1 cellular context compared by ENCODE assay signal in the genomic region with DNA sequence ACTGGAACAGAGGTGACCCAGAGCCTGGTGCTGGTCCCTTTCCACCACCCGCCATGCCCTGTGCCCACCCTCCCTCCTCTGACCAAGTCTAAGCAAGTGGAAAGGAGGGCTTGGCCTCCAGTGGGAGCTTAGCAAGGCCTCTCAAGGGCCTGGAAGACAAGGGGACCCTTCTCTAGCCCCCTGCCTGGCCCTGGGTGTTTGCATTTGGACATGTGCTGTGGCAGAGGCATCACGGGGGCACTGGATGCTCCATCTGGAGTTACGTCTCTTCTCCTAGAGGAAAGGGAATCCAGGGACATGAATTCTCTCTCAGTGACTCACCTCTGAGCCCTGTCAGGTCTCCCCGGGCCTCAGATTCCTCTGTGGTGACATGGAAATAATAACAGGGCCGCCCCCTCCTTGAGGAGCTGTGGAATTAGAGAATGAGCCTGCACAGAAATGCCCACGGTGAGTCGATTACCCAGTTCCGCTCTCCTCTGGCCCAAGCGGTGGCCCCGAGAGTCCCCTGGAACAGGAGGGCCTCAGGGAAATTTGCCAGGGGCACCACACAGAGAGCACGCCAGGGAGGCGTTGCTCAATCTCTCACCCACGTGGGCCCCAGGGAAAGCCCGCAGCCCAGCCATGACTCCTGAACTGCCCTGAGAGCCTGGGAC.
TF ChIP-seq lines count a peak whose summit lies in the region.

No MANE protein-coding gene starts in this region.

TF ChIP-seq in Ishikawa, 13 proteins besides CTCF, POLR2A, EP300 and RAD21 (continued from another document):
- TF ChIP-seq, protein P1, sequence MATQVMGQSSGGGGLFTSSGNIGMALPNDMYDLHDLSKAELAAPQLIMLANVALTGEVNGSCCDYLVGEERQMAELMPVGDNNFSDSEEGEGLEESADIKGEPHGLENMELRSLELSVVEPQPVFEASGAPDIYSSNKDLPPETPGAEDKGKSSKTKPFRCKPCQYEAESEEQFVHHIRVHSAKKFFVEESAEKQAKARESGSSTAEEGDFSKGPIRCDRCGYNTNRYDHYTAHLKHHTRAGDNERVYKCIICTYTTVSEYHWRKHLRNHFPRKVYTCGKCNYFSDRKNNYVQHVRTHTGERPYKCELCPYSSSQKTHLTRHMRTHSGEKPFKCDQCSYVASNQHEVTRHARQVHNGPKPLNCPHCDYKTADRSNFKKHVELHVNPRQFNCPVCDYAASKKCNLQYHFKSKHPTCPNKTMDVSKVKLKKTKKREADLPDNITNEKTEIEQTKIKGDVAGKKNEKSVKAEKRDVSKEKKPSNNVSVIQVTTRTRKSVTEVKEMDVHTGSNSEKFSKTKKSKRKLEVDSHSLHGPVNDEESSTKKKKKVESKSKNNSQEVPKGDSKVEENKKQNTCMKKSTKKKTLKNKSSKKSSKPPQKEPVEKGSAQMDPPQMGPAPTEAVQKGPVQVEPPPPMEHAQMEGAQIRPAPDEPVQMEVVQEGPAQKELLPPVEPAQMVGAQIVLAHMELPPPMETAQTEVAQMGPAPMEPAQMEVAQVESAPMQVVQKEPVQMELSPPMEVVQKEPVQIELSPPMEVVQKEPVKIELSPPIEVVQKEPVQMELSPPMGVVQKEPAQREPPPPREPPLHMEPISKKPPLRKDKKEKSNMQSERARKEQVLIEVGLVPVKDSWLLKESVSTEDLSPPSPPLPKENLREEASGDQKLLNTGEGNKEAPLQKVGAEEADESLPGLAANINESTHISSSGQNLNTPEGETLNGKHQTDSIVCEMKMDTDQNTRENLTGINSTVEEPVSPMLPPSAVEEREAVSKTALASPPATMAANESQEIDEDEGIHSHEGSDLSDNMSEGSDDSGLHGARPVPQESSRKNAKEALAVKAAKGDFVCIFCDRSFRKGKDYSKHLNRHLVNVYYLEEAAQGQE (IDR thresholded peaks at IDR 0.05; ENCODE audit: low read depth) = no peak
- TF ChIP-seq, protein P2, sequence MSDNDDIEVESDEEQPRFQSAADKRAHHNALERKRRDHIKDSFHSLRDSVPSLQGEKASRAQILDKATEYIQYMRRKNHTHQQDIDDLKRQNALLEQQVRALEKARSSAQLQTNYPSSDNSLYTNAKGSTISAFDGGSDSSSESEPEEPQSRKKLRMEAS (IDR thresholded peaks at IDR 0.05) = peak; percentile 46; the same call in 1 of the 2 replicates
- TF ChIP-seq TEAD4 (IDR thresholded peaks at IDR 0.05) (peak; percentile 82), ZBTB7A (IDR thresholded peaks at IDR 0.05; ENCODE audit: low read depth) (no peak), TCF12 (IDR thresholded peaks at IDR 0.05; ENCODE audit: low read depth) (peak; percentile 69), YY1 (IDR thresholded peaks at IDR 0.05; ENCODE audit: low read depth) (no peak), FOXM1 (IDR thresholded peaks at IDR 0.05; ENCODE audit: borderline replicate concordance, low read depth) (no peak), CEBPB (IDR thresholded peaks at IDR 0.05) (peak; percentile 95), NFIC (IDR thresholded peaks at IDR 0.05) (peak; percentile 74), CREB1 (IDR thresholded peaks at IDR 0.05; ENCODE audit: low read depth) (no peak), TAF1 (IDR thresholded peaks at IDR 0.05; ENCODE audit: low read depth) (no peak)
